ENCODE assay signal across 21 cellular contexts in genomic region chr18:6606411-6607085, GRCh38.
A peak's percentile ranks its signal among the peaks of the same experiment; 100 is the strongest.
DNase-seq lines count a peak whose midpoint lies in the region; ATAC-seq and TF ChIP-seq lines count a peak whose summit lies in the region.
"Had no signal": no experiment of that assay in that cellular context is flagged by ENCODE, and none has a peak within 500 bp of the region (broad histone marks: within the 10 kb centered on the region; RNA-seq: fewer than 3 reads in every experiment).

No MANE protein-coding gene starts in this region.

- TF ChIP-seq CTCF in GM23338 (conservative IDR thresholded peaks at IDR 0.05; ENCODE audit: low read depth in 2 of 2) (no peak), WTC11 (IDR thresholded peaks at IDR 0.05) (no peak), nephron (IDR thresholded peaks at IDR 0.05; ENCODE audit: unreplicated experiment in 3 of 3) (no peak)

- H3K4me1 Mint-ChIP-seq in GM23338, result peaks cover 27% of the 10 kb centered on the region
- peaks cover 36% of the 10 kb centered on the region for H3K4me1 Mint-ChIP-seq in WTC11
- H3K4me1 Mint-ChIP-seq in nephron, result peaks cover 51% of the 10 kb centered on the region
- H3K4me1 Mint-ChIP-seq in T-cell, result no peaks in the 10 kb centered on the region
- H3K4me1 Mint-ChIP-seq: CD8-positive, alpha-beta memory T cell had no signal

- CTCF ChIA-PET in WTC11 (lab: Charles Lee) (interaction anchor here (2.3 kb wide), 1 partner anchor 279 kb away, joined by 6 read pairs; no protein-coding TSS in a partner anchor), T-cell (lab: Charles Lee) (no interaction called here)

- POLR2A ChIA-PET in WTC11 (lab: Charles Lee) (no interaction called here), T-cell (lab: Charles Lee) (no interaction called here)

- no peaks in the 10 kb centered on the region for H3K27me3 ChIP-seq in GM23338 (ENCODE audit: insufficient read depth)
- H3K27me3 ChIP-seq: SJSA1 had no signal

- H3K9me2 ChIP-seq in GM23338 (ENCODE audit: insufficient read depth), result peaks cover 13% of the 10 kb centered on the region; the same call in 1 of the 2 replicates

- H3K27me3 Mint-ChIP-seq in GM23338 (ENCODE audit: insufficient read depth, low read depth, poor library complexity), result peaks cover 4% of the 10 kb centered on the region
- H3K27me3 Mint-ChIP-seq in WTC11 (ENCODE audit: low read depth), result peaks cover 13% of the 10 kb centered on the region
- H3K27me3 Mint-ChIP-seq in nephron (ENCODE audit: low read depth), result peaks cover 7% of the 10 kb centered on the region
- no peaks in the 10 kb centered on the region for H3K27me3 Mint-ChIP-seq in T-cell

- no peak overlapping the region for H3K4me3 ChIP-seq in GM23338
- H3K4me3 ChIP-seq: GM23248, K562, SJSA1 had no signal

- peak; percentile 78 for ATAC-seq in GM23338
- peak; percentile 63 for ATAC-seq in WTC11
- ATAC-seq in T-cell (replicated peaks in 1 of 4), result no peak
- ATAC-seq: HCT116, HepG2, K562, Right ventricle myocardium inferior had no signal

- no peaks in the 10 kb centered on the region for H3K79me2 ChIP-seq in GM23338 (replicated peaks; ENCODE audit: insufficient read depth)

- H3K27ac Mint-ChIP-seq in GM23338 (no peak overlapping the region), WTC11 (no peak overlapping the region), nephron (peak overlapping the region in 2 of 3 experiments; percentile 72 to 94), T-cell (no peak overlapping the region)
- H3K27ac Mint-ChIP-seq: CD8-positive, alpha-beta memory T cell had no signal

- H4K20me1 ChIP-seq in GM23338 (replicated peaks; ENCODE audit: insufficient read depth), result no peaks in the 10 kb centered on the region

- 0 out of 3 replicates have a peak, but pooled peaks cover 3% of the 10 kb centered on the region for H3K9me3 Mint-ChIP-seq in GM23338
- H3K9me3 Mint-ChIP-seq in WTC11, result peaks cover 12% of the 10 kb centered on the region
- H3K9me3 Mint-ChIP-seq in nephron, result peaks cover 5% of the 10 kb centered on the region
- peaks cover 4 to 6% (median 5%) of the 10 kb centered on the region in 3 donors for H3K9me3 Mint-ChIP-seq in T-cell

- H3K4me2 ChIP-seq in GM23338, result peak overlapping the region; percentile 55

- peaks cover 15% of the 10 kb centered on the region; the same call in 1 of the 2 replicates for H3K4me1 ChIP-seq in GM23338 (ENCODE audit: insufficient read depth)
- H3K4me1 ChIP-seq: SJSA1 had no signal

- no peak overlapping the region for H3K4me3 Mint-ChIP-seq in GM23338
- H3K4me3 Mint-ChIP-seq in WTC11, result no peak overlapping the region
- H3K4me3 Mint-ChIP-seq in nephron, result no peak overlapping the region
- H3K4me3 Mint-ChIP-seq in T-cell, result no peak overlapping the region
- H3K4me3 Mint-ChIP-seq: CD8-positive, alpha-beta memory T cell had no signal

- no peak overlapping the region for H3K27ac ChIP-seq in GM23338 (ENCODE audit: low read depth)
- H3K27ac ChIP-seq: GM23248, SJSA1 had no signal

- DNase-seq in GM23338 (ENCODE audit: low spot score), result no peak
- DNase-seq in NCI-H345 treated with DMSO at 0.1 percent for 48 hours (lab: John Stamatoyannopoulos, UW; ENCODE audit: unreplicated experiment), result peak; percentile 53
- no peak for DNase-seq in WTC11 (ENCODE audit: low spot score)
- DNase-seq in NK-92 (lab: John Stamatoyannopoulos, UW; ENCODE audit: unreplicated experiment), result no peak
- DNase-seq in T-cell, result no peak
- DNase-seq in cerebellar nuclear complex (lab: John Stamatoyannopoulos, UW), result no peak
- DNase-seq in NCI-H524 treated with DMSO at 0.1 percent for 48 hours (lab: John Stamatoyannopoulos, UW), result no peak
- DNase-seq: CD8-positive, alpha-beta memory T cell; GM23248; MM.1S; NCI-H1092; NCI-H1436; NCI-H187 treated with DMSO at 0.1 percent for 48 hours; NCI-H2107; NCI-H226 had no signal

- H3K36me3 Mint-ChIP-seq in GM23338 (ENCODE audit: low read depth) (peaks cover 2% of the 10 kb centered on the region; the same call in 1 of the 3 replicates), WTC11 (peaks cover 5% of the 10 kb centered on the region; the same call in 1 of the 2 replicates), nephron (ENCODE audit: low read depth) (no peaks in the 10 kb centered on the region), T-cell (no peaks in the 10 kb centered on the region)
- H3K36me3 Mint-ChIP-seq: CD8-positive, alpha-beta memory T cell had no signal

- no peak overlapping the region for H2AFZ ChIP-seq in GM23338
- H2AFZ ChIP-seq: GM23248 had no signal

- no peaks in the 10 kb centered on the region for H3F3A ChIP-seq in GM23338 (replicated peaks; ENCODE audit: low read depth)

- H3K36me3 ChIP-seq in GM23338 (ENCODE audit: insufficient read depth), result no peaks in the 10 kb centered on the region
- H3K36me3 ChIP-seq: SJSA1 had no signal

TF ChIP-seq in GM23338, 12 proteins besides CTCF, POLR2A, EP300 and RAD21 (continues in another document):
- TF ChIP-seq REST (IDR thresholded peaks at IDR 0.05; ENCODE audit: unreplicated experiment), result no peak

TF ChIP-seq in WTC11, 78 proteins besides CTCF, POLR2A, EP300 and RAD21:
- no peak for TF ChIP-seq KAT7 (CRISPR knock-in tag; IDR thresholded peaks at IDR 0.05; ENCODE audit: borderline replicate concordance)
- TF ChIP-seq ZNF423 (CRISPR knock-in tag; IDR thresholded peaks at IDR 0.05), result peak; percentile 93
TF ChIP-seq in WTC11: peak in this region for 1.

Comparison
In these comparisons a context has a peak if more than half of its experiments do, and no peak if none do; other contexts are left out.
1. ATAC-seq: peak in GM23338 (single experiment) and WTC11 (single experiment); none in T-cell (0 of 4).
2. H3K27ac Mint-ChIP-seq: peak in nephron (2 of 3); none in GM23338 (single experiment), WTC11 (single experiment) and T-cell (0 of 2).